Comparison of ENCODE assay signal across 9 cellular contexts in genomic region chr1:192859808-192860207, GRCh38.
"Had no signal": no experiment of that assay in that cellular context is flagged by ENCODE, and none has a peak within 500 bp of the region (broad histone marks: within the 10 kb centered on the region; RNA-seq: fewer than 3 reads in every experiment).

No MANE protein-coding gene starts in this region.

- ATAC-seq: HCT116, HepG2 had no signal

- DNase-seq: HFFc6, KBM-7 had no signal

- H3K36me3 ChIP-seq: HAP-1 had no signal

- H3K9ac ChIP-seq: KMS-11 had no signal

- H3K4me2 ChIP-seq: GM23338, KMS-11 had no signal

- H3K4me1 ChIP-seq: HAP-1 had no signal

- H3K27ac ChIP-seq: HL-60, KMS-11 had no signal

- H3K9me3 ChIP-seq: HAP-1 had no signal

- FAIRE-seq: H1, HepG2 had no signal

- H2AFZ ChIP-seq: GM23338 had no signal

- H3K4me3 ChIP-seq: GM23338, HAP-1 had no signal
